8 cellular contexts compared by ENCODE assay signal in the genomic region with DNA sequence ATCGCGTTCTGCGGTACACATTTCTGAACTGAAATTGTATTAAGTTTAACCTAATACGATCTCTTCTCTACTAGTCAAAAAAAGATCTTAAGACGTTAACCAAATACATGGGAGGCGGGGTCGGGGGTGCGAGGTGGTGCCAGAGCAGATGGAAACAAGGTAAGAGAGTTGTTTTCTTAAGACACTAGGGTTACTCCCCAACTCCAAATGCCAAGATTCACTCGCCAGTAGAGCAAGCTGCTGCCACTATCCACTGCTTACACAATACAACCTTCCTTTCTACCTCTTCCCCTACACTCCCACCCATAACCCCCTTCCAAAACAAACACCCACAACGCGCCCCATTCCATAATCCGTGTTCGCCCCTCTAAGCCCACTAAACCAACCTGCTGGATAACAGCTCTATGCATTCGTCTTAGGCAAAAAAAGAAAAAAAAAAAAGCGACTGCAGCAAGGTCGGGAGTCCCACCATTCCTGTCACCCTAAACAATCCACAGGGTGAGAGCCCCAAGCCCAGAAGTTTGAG. TPM values are rescaled to one million over a fixed set of nuclear protein-coding genes. Genes with fewer than 3 reads are reported as not detected.
A peak's percentile ranks its signal among the peaks of the same experiment; 100 is the strongest.
DNase-seq lines count a peak whose midpoint lies in the region; ATAC-seq and TF ChIP-seq lines count a peak whose summit lies in the region.

No MANE protein-coding gene starts in this region.

- peak overlapping the region; percentile 68 for H3K9ac ChIP-seq in neuronal stem cell (ENCODE audit: low read depth, low read length, poor library complexity)

- H3K9me3 ChIP-seq in BE2C (no peaks in the 10 kb centered on the region), esophagus squamous epithelium (no peaks in the 10 kb centered on the region), neuronal stem cell (replicated peaks in 1 of 2; ENCODE audit: control insufficient read depth in 2 of 2, insufficient read depth in 1 of 2, low read depth in 1 of 2, low read length in 2 of 2) (peaks cover 0 to 9% of the 10 kb centered on the region in 2 donors)

- H2BK15ac ChIP-seq in neuronal stem cell (ENCODE audit: low read length) = no peak overlapping the region

- H3K36me3 ChIP-seq in BE2C = no peaks in the 10 kb centered on the region
- H3K36me3 ChIP-seq in esophagus squamous epithelium = no peaks in the 10 kb centered on the region
- peaks cover 0 to 4% of the 10 kb centered on the region in 2 donors for H3K36me3 ChIP-seq in neuronal stem cell (replicated peaks in 1 of 2; ENCODE audit: control insufficient read depth in 2 of 2, insufficient read depth in 2 of 2, low read length in 2 of 2)

- peaks cover 3% of the 10 kb centered on the region for H3K36me3 Mint-ChIP-seq in activated CD4-positive, alpha-beta T cell treated with anti-CD3 and anti-CD28 coated beads, Interleukin-2, amount 10 ng/mL, durations not matched to agents 24 days and 14 days (ENCODE audit: low read depth)

- intact Hi-C loops in activated CD4-positive, alpha-beta T cell treated with anti-CD3 and anti-CD28 coated beads, Interleukin-2, amount 10 ng/mL, durations not matched to agents 24 days and 14 days (cut with micrococcal nuclease) = no loop called here
- intact Hi-C loops in esophagus squamous epithelium (cut with DNase I) = no loop called here

- no peak overlapping the region for H3K14ac ChIP-seq in neuronal stem cell (ENCODE audit: low read length)

- TF ChIP-seq POLR2A in esophagus squamous epithelium (IDR thresholded peaks at IDR 0.05) = no peak

- 3 to 4% methylated on average over 15 to 16 of the region's 16 CpGs for WGBS in esophagus squamous epithelium, 2 donors
- WGBS in neuronal stem cell (ENCODE audit: extremely low coverage in 2 of 2, insufficient read length in 2 of 2, insufficient replicate concordance in 1 of 2), 2 donors = 100% methylated on average over 2 of the region's 16 CpGs; no CpG with 5 or more reads in 1 of the 2 donors

- no peak for TF ChIP-seq CTCF in BE2C (IDR thresholded peaks at IDR 0.05; ENCODE audit: low read depth, low read length)
- no peak for TF ChIP-seq CTCF in esophagus squamous epithelium (IDR thresholded peaks at IDR 0.05)

- no peak overlapping the region for H3K18ac ChIP-seq in neuronal stem cell (ENCODE audit: low read length)

- peak overlapping the region; percentile 65 for H3K4me2 ChIP-seq in neuronal stem cell (ENCODE audit: insufficient read depth, low read length, poor library complexity, severe bottlenecking)

- H3K4me3 Mint-ChIP-seq in activated CD4-positive, alpha-beta T cell treated with anti-CD3 and anti-CD28 coated beads, Interleukin-2, amount 10 ng/mL, durations not matched to agents 24 days and 14 days = peak overlapping the region; percentile 95

- H3K27me3 ChIP-seq in BE2C = no peaks in the 10 kb centered on the region
- H3K27me3 ChIP-seq in esophagus squamous epithelium = no peaks in the 10 kb centered on the region
- H3K27me3 ChIP-seq in neuronal stem cell (ENCODE audit: control insufficient read depth in 3 of 3, insufficient read depth in 3 of 3, low read depth in 1 of 3, low read length in 3 of 3) = peaks cover 0 to 23% (median 2%) of the 10 kb centered on the region in 3 experiments

- H3K27me3 Mint-ChIP-seq in activated CD4-positive, alpha-beta T cell treated with anti-CD3 and anti-CD28 coated beads, Interleukin-2, amount 10 ng/mL, durations not matched to agents 24 days and 14 days = peaks cover 55% of the 10 kb centered on the region

- H3K9me3 Mint-ChIP-seq in activated CD4-positive, alpha-beta T cell treated with anti-CD3 and anti-CD28 coated beads, Interleukin-2, amount 10 ng/mL, durations not matched to agents 24 days and 14 days = no peaks in the 10 kb centered on the region

- no peak for ATAC-seq in HG03439 (IDR thresholded peaks at IDR 0.05; ENCODE audit: unreplicated experiment)
- no peak for ATAC-seq in HG02642 (IDR thresholded peaks at IDR 0.05; ENCODE audit: poor library complexity, unreplicated experiment)
- no peak for ATAC-seq in GM21723 (IDR thresholded peaks at IDR 0.05; ENCODE audit: unreplicated experiment)

- no peaks in the 10 kb centered on the region for H3K79me1 ChIP-seq in neuronal stem cell (ENCODE audit: low read depth, low read length)

- H3K27ac Mint-ChIP-seq in activated CD4-positive, alpha-beta T cell treated with anti-CD3 and anti-CD28 coated beads, Interleukin-2, amount 10 ng/mL, durations not matched to agents 24 days and 14 days = peak overlapping the region; percentile 84

- peak overlapping the region; percentile 10 for H2AFZ ChIP-seq in neuronal stem cell (ENCODE audit: low read length)

- no peak overlapping the region for H3K4ac ChIP-seq in neuronal stem cell (ENCODE audit: low read length)

- no peak overlapping the region for H4K8ac ChIP-seq in neuronal stem cell (ENCODE audit: low read depth, low read length)

- no peak overlapping the region for H2BK120ac ChIP-seq in neuronal stem cell (ENCODE audit: low read depth, low read length)

- DNase-seq in BE2C = peak; percentile 8
- DNase-seq in HCEC 1CT = peak; percentile 5
- peak; percentile 65 for DNase-seq in activated CD4-positive, alpha-beta T cell treated with anti-CD3 and anti-CD28 coated beads, Interleukin-2, amount 10 ng/mL, durations not matched to agents 24 days and 14 days
- DNase-seq in esophagus squamous epithelium (lab: John Stamatoyannopoulos, UW) = no peak
- DNase-seq in neuronal stem cell (ENCODE audit: low spot score) = no peak

- no peak overlapping the region for H2BK5ac ChIP-seq in neuronal stem cell (ENCODE audit: low read length)

- peaks cover 17% of the 10 kb centered on the region for H3K4me1 Mint-ChIP-seq in activated CD4-positive, alpha-beta T cell treated with anti-CD3 and anti-CD28 coated beads, Interleukin-2, amount 10 ng/mL, durations not matched to agents 24 days and 14 days

- H4K91ac ChIP-seq in neuronal stem cell (ENCODE audit: low read depth, low read length, poor library complexity) = no peak overlapping the region

- H2BK12ac ChIP-seq in neuronal stem cell (ENCODE audit: low read length) = no peak overlapping the region

- no peak overlapping the region for H2AK5ac ChIP-seq in neuronal stem cell (ENCODE audit: low read depth, low read length)

- H3K27ac ChIP-seq in esophagus squamous epithelium = peak overlapping the region in 3 of 4 donors; percentile 96 to 97 (median 97)
- peak overlapping the region; percentile 30 for H3K27ac ChIP-seq in neuronal stem cell (replicated peaks; ENCODE audit: low read length)

- H3K4me3 ChIP-seq in BE2C (ENCODE audit: low read depth, low read length) (peak overlapping the region; percentile 92), esophagus squamous epithelium (peak overlapping the region; percentile 89 to 99 (median 93)), neuronal stem cell (ENCODE audit: low read length in 2 of 2) (peak overlapping the region; percentile 73 to 90)

- no peak overlapping the region for H3K23ac ChIP-seq in neuronal stem cell (ENCODE audit: low read depth, low read length, poor library complexity)

- H3K4me1 ChIP-seq in BE2C (peaks cover 12% of the 10 kb centered on the region), esophagus squamous epithelium (peaks cover 0 to 20% (median 4%) of the 10 kb centered on the region in 3 donors), neuronal stem cell (ENCODE audit: control insufficient read depth in 2 of 2, insufficient read depth in 1 of 2, low read depth in 1 of 2, low read length in 2 of 2) (peaks cover 0 to 6% of the 10 kb centered on the region in 2 donors)

RNA-seq across cellular contexts. Expression of a gene that starts 1.3 kb away (rescaled TPM):
- 8.4 TPM for polyA plus RNA-seq in BE2C (2012; ENCODE audit: insufficient read depth, insufficient read length, low read depth)
- 8.7 and 9.3 TPM in 2 replicates for total RNA-seq in activated CD4-positive, alpha-beta T cell treated with anti-CD3 and anti-CD28 coated beads, Interleukin-2, amount 10 ng/mL, durations not matched to agents 24 days and 14 days
- 10 to 100 TPM in 1 of 4 donors, 1 to 10 TPM in 3; 6.1 to 17.5 (median 8.2) TPM for total RNA-seq in esophagus squamous epithelium
- 26.7 TPM for polyA plus RNA-seq in neuronal stem cell (2013, experiment 1 of 2)
- polyA plus RNA-seq in neuronal stem cell (2013, experiment 2 of 2) = 26.9 TPM

Comparison
In these comparisons a context has a peak if more than half of its experiments do, and no peak if none do; other contexts are left out.
1. DNase-seq: peak in BE2C (single experiment), HCEC 1CT (single experiment) and activated CD4-positive, alpha-beta T cell treated with anti-CD3 and anti-CD28 coated beads, Interleukin-2, amount 10 ng/mL, durations not matched to agents 24 days and 14 days (single experiment); none in esophagus squamous epithelium (single experiment) and neuronal stem cell (single experiment).
2. Peak in every context shown above with its lines, with median percentiles within 50 percentile points of each other: H3K4me3 ChIP-seq.